Comparison of ENCODE assay signal across 14 cellular contexts in genomic region chr4:161604516-161605300, GRCh38.
DNase-seq lines count a peak whose midpoint lies in the region; ATAC-seq, FAIRE-seq and TF ChIP-seq lines count a peak whose summit lies in the region.
"Had no signal": no experiment of that assay in that cellular context is flagged by ENCODE, and none has a peak within 500 bp of the region (broad histone marks: within the 10 kb centered on the region; RNA-seq: fewer than 3 reads in every experiment).

No MANE protein-coding gene starts in this region.

- no peaks in the 10 kb centered on the region for H3K4me1 Mint-ChIP-seq in stimulated activated memory B cell treated with anti-CD40 and anti-IgM and Interleukin-4, amounts not matched to agents 10 μg/mL and 1 μg/mL and 100 μg/mL, for 72 hours
- H3K4me1 Mint-ChIP-seq in activated T-helper 2 cell treated with anti-CD3 and anti-CD28 coated beads, Interferon-gamma antibody, Interleukin-2, Interleukin-4, amounts not matched to agents 10 μg/mL and 5 μg/mL and 100 μg/mL, durations not matched to agents 14 hours and 24 hours and 36 hours (ENCODE audit: low read depth): no peaks in the 10 kb centered on the region
- H3K4me1 Mint-ChIP-seq: activated naive CD8-positive, alpha-beta T cell treated with anti-CD3 and anti-CD28 coated beads, Interleukin-2, amount 10 ng/mL, durations not matched to agents 7 days and 5 days; CD8-positive, alpha-beta memory T cell; T-helper 17 cell had no signal

- TF ChIP-seq POLR2A in testis (IDR thresholded peaks at IDR 0.05): no peak

- intact Hi-C loops in activated T-helper 2 cell treated with anti-CD3 and anti-CD28 coated beads, Interferon-gamma antibody, Interleukin-2, Interleukin-4, amounts not matched to agents 10 μg/mL and 5 μg/mL and 100 μg/mL, durations not matched to agents 14 hours and 24 hours and 36 hours (cut with micrococcal nuclease): no loop called here
- intact Hi-C loops in testis (cut with DNase I; ENCODE audit: low total_unique reads): no loop called here

- peak; percentile 6 for DNase-seq in MV-4-11 (lab: John Stamatoyannopoulos, UW)
- DNase-seq in HTR-8/SVneo (ENCODE audit: insufficient read length, low spot score): no peak
- DNase-seq in activated T-helper 2 cell treated with anti-CD3 and anti-CD28 coated beads, Interferon-gamma antibody, Interleukin-2, Interleukin-4, amounts not matched to agents 10 μg/mL and 5 μg/mL and 100 μg/mL, durations not matched to agents 14 hours and 24 hours and 36 hours (ENCODE audit: low spot score): no peak
- no peak for DNase-seq in testis
- DNase-seq: activated naive CD8-positive, alpha-beta T cell treated with anti-CD3 and anti-CD28 coated beads, Interleukin-2, amount 10 ng/mL, durations not matched to agents 7 days and 5 days; CD8-positive, alpha-beta memory T cell; esophagus squamous epithelium; small intestine; T-helper 17 cell had no signal

- H3K27me3 Mint-ChIP-seq in stimulated activated memory B cell treated with anti-CD40 and anti-IgM and Interleukin-4, amounts not matched to agents 10 μg/mL and 1 μg/mL and 100 μg/mL, for 72 hours: no peaks in the 10 kb centered on the region
- H3K27me3 Mint-ChIP-seq in activated T-helper 2 cell treated with anti-CD3 and anti-CD28 coated beads, Interferon-gamma antibody, Interleukin-2, Interleukin-4, amounts not matched to agents 10 μg/mL and 5 μg/mL and 100 μg/mL, durations not matched to agents 14 hours and 24 hours and 36 hours (ENCODE audit: low read depth): no peaks in the 10 kb centered on the region
- H3K27me3 Mint-ChIP-seq: activated naive CD8-positive, alpha-beta T cell treated with anti-CD3 and anti-CD28 coated beads, Interleukin-2, amount 10 ng/mL, durations not matched to agents 7 days and 5 days; CD8-positive, alpha-beta memory T cell; T-helper 17 cell had no signal

- H3K27ac ChIP-seq in testis: no peak overlapping the region
- H3K27ac ChIP-seq: esophagus squamous epithelium, tibial nerve had no signal

- no peak for FAIRE-seq in HTR-8/SVneo (lab: Jason Lieb, UNC)
- FAIRE-seq: small intestine had no signal

- no peak for TF ChIP-seq CTCF in testis (IDR thresholded peaks at IDR 0.05)

- ATAC-seq in GM19324 (IDR thresholded peaks at IDR 0.05; ENCODE audit: low FRiP score, unreplicated experiment): peak; percentile 99
- peak; percentile 91 for ATAC-seq in HG02981 (IDR thresholded peaks at IDR 0.05; ENCODE audit: unreplicated experiment)
- ATAC-seq in stimulated activated memory B cell treated with anti-CD40 and anti-IgM and Interleukin-4, amounts not matched to agents 10 μg/mL and 1 μg/mL and 100 μg/mL, for 72 hours: peak; percentile 47
- ATAC-seq: T-helper 17 cell had no signal

- no peak overlapping the region for H3K27ac Mint-ChIP-seq in stimulated activated memory B cell treated with anti-CD40 and anti-IgM and Interleukin-4, amounts not matched to agents 10 μg/mL and 1 μg/mL and 100 μg/mL, for 72 hours
- no peak overlapping the region for H3K27ac Mint-ChIP-seq in activated T-helper 2 cell treated with anti-CD3 and anti-CD28 coated beads, Interferon-gamma antibody, Interleukin-2, Interleukin-4, amounts not matched to agents 10 μg/mL and 5 μg/mL and 100 μg/mL, durations not matched to agents 14 hours and 24 hours and 36 hours
- H3K27ac Mint-ChIP-seq: activated naive CD8-positive, alpha-beta T cell treated with anti-CD3 and anti-CD28 coated beads, Interleukin-2, amount 10 ng/mL, durations not matched to agents 7 days and 5 days; CD8-positive, alpha-beta memory T cell; T-helper 17 cell had no signal

- no peaks in the 10 kb centered on the region for H3K4me1 ChIP-seq in testis
- H3K4me1 ChIP-seq: esophagus squamous epithelium, tibial nerve had no signal

- no peaks in the 10 kb centered on the region for H3K36me3 Mint-ChIP-seq in stimulated activated memory B cell treated with anti-CD40 and anti-IgM and Interleukin-4, amounts not matched to agents 10 μg/mL and 1 μg/mL and 100 μg/mL, for 72 hours
- H3K36me3 Mint-ChIP-seq in activated T-helper 2 cell treated with anti-CD3 and anti-CD28 coated beads, Interferon-gamma antibody, Interleukin-2, Interleukin-4, amounts not matched to agents 10 μg/mL and 5 μg/mL and 100 μg/mL, durations not matched to agents 14 hours and 24 hours and 36 hours (ENCODE audit: low read depth): no peaks in the 10 kb centered on the region
- H3K36me3 Mint-ChIP-seq: activated naive CD8-positive, alpha-beta T cell treated with anti-CD3 and anti-CD28 coated beads, Interleukin-2, amount 10 ng/mL, durations not matched to agents 7 days and 5 days; CD8-positive, alpha-beta memory T cell had no signal

- no peak overlapping the region for H3K4me3 ChIP-seq in testis
- H3K4me3 ChIP-seq: esophagus squamous epithelium, lung, tibial nerve had no signal

- 56 to 66% methylated on average over 4 of the region's 4 CpGs for WGBS in testis, 2 donors

- no peak overlapping the region for H3K4me3 Mint-ChIP-seq in stimulated activated memory B cell treated with anti-CD40 and anti-IgM and Interleukin-4, amounts not matched to agents 10 μg/mL and 1 μg/mL and 100 μg/mL, for 72 hours
- H3K4me3 Mint-ChIP-seq in activated T-helper 2 cell treated with anti-CD3 and anti-CD28 coated beads, Interferon-gamma antibody, Interleukin-2, Interleukin-4, amounts not matched to agents 10 μg/mL and 5 μg/mL and 100 μg/mL, durations not matched to agents 14 hours and 24 hours and 36 hours (ENCODE audit: low read depth): no peak overlapping the region
- H3K4me3 Mint-ChIP-seq: activated naive CD8-positive, alpha-beta T cell treated with anti-CD3 and anti-CD28 coated beads, Interleukin-2, amount 10 ng/mL, durations not matched to agents 7 days and 5 days; CD8-positive, alpha-beta memory T cell; T-helper 17 cell had no signal

- H3K9me3 Mint-ChIP-seq in stimulated activated memory B cell treated with anti-CD40 and anti-IgM and Interleukin-4, amounts not matched to agents 10 μg/mL and 1 μg/mL and 100 μg/mL, for 72 hours: peaks cover 4% of the 10 kb centered on the region
- H3K9me3 Mint-ChIP-seq in activated T-helper 2 cell treated with anti-CD3 and anti-CD28 coated beads, Interferon-gamma antibody, Interleukin-2, Interleukin-4, amounts not matched to agents 10 μg/mL and 5 μg/mL and 100 μg/mL, durations not matched to agents 14 hours and 24 hours and 36 hours: peaks cover 3% of the 10 kb centered on the region

- H3K27me3 ChIP-seq in testis: no peaks in the 10 kb centered on the region
- H3K27me3 ChIP-seq: esophagus squamous epithelium, tibial nerve had no signal

- no peaks in the 10 kb centered on the region for H3K36me3 ChIP-seq in testis (ENCODE audit: low read depth, missing control alignments)
- H3K36me3 ChIP-seq: esophagus squamous epithelium, tibial nerve had no signal

- no peaks in the 10 kb centered on the region for H3K9me3 ChIP-seq in testis
- H3K9me3 ChIP-seq: tibial nerve had no signal

Comparison
In these comparisons a context has a peak if more than half of its experiments do, and no peak if none do; other contexts are left out.
1. ATAC-seq: peak in every context shown above with its lines; median percentile 99 in GM19324; 91 in HG02981; 47 in stimulated activated memory B cell treated with anti-CD40 and anti-IgM and Interleukin-4, amounts not matched to agents 10 μg/mL and 1 μg/mL and 100 μg/mL, for 72 hours.